22 cellular contexts compared by ENCODE assay signal in the genomic region with DNA sequence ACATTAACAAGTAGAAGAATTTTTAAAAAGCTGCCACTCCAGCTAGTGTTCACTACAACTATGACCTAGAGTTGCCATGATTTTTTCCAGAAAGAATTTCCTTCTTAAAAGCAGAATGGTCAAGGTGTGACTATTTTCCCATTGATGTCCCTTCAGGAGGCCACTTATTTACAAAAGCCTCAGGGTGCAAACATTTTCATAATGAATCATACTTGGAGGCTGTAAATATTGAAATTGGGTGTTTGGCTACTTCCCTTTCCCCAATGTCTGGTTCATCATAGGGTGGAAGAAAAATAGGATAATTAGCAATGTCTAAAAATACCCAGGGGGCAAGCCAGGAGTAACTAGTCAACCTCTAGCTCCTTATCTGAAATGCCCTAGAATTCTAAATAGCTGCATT.
"Had no signal": no experiment of that assay in that cellular context is flagged by ENCODE, and none has a peak within 500 bp of the region (broad histone marks: within the 10 kb centered on the region; RNA-seq: fewer than 3 reads in every experiment).

No MANE protein-coding gene starts in this region.

- H3K27ac ChIP-seq: brain microvascular endothelial cell, colonic mucosa, tibial artery, vagina had no signal

- H3K9me3 ChIP-seq: colonic mucosa, tibial artery, vagina had no signal

- FAIRE-seq: frontal cortex had no signal

- H3K27ac Mint-ChIP-seq: activated B cell treated with CpG ODN at 0.5 μM for 24 hours; activated CD4-positive, alpha-beta memory T cell treated with anti-CD3 and anti-CD28 coated beads for 36 hours; activated T-helper 17 cell treated with anti-CD3 and anti-CD28 coated beads, Interleukin-2, amount 50 U/mL, for 72 hours; nephron progenitor cell had no signal

- H3K27me3 Mint-ChIP-seq: activated B cell treated with CpG ODN at 0.5 μM for 24 hours; activated CD4-positive, alpha-beta memory T cell treated with anti-CD3 and anti-CD28 coated beads for 36 hours; activated T-helper 17 cell treated with anti-CD3 and anti-CD28 coated beads, Interleukin-2, amount 50 U/mL, for 72 hours; central memory CD8-positive, alpha-beta T cell had no signal

- H3K36me3 ChIP-seq: brain microvascular endothelial cell had no signal

- H3K9me3 Mint-ChIP-seq: activated B cell treated with CpG ODN at 0.5 μM for 24 hours; activated CD4-positive, alpha-beta memory T cell treated with anti-CD3 and anti-CD28 coated beads for 36 hours; activated T-helper 17 cell treated with anti-CD3 and anti-CD28 coated beads, Interleukin-2, amount 50 U/mL, for 72 hours; central memory CD8-positive, alpha-beta T cell; endodermal cell; nephron progenitor cell had no signal

- H3K4me3 ChIP-seq: colonic mucosa, tibial artery, vagina had no signal

- H3K4me1 Mint-ChIP-seq: activated B cell treated with CpG ODN at 0.5 μM for 24 hours had no signal

- H3K27me3 ChIP-seq: brain microvascular endothelial cell, colonic mucosa, tibial artery, vagina had no signal

- ATAC-seq: activated T-helper 17 cell treated with anti-CD3 and anti-CD28 coated beads, Interleukin-2, amount 50 U/mL, for 72 hours; stimulated activated naive CD8-positive, alpha-beta T cell treated with anti-CD3 and anti-CD28 coated beads, Interleukin-15, Interleukin-2, amounts not matched to agents 100 U/mL and 50 U/mL, for 24 hours had no signal

- DNase-seq: activated B cell treated with CpG ODN at 0.5 μM for 24 hours; activated CD4-positive, alpha-beta memory T cell treated with anti-CD3 and anti-CD28 coated beads for 36 hours; activated CD4-positive, alpha-beta T cell treated with anti-CD3 and anti-CD28 coated beads for 4 hours; activated naive CD4-positive, alpha-beta T cell; activated T-cell treated with anti-CD3 and anti-CD28 coated beads, Interleukin-2, amount 50 U/mL, for 1 hour; anterior cingulate cortex; brain microvascular endothelial cell; colonic mucosa; endodermal cell; hypothalamus; islet precursor cell; midbrain; nephron progenitor cell; nucleus accumbens; stimulated activated naive CD8-positive, alpha-beta T cell treated with anti-CD3 and anti-CD28 coated beads, Interleukin-15, Interleukin-2, amounts not matched to agents 100 U/mL and 50 U/mL, for 24 hours; substantia nigra; T-helper 9 cell; tibial artery had no signal

- H3K4me3 Mint-ChIP-seq: activated B cell treated with CpG ODN at 0.5 μM for 24 hours; activated CD4-positive, alpha-beta memory T cell treated with anti-CD3 and anti-CD28 coated beads for 36 hours; activated T-helper 17 cell treated with anti-CD3 and anti-CD28 coated beads, Interleukin-2, amount 50 U/mL, for 72 hours; central memory CD8-positive, alpha-beta T cell; endodermal cell; nephron progenitor cell had no signal
